In the genomic region with DNA sequence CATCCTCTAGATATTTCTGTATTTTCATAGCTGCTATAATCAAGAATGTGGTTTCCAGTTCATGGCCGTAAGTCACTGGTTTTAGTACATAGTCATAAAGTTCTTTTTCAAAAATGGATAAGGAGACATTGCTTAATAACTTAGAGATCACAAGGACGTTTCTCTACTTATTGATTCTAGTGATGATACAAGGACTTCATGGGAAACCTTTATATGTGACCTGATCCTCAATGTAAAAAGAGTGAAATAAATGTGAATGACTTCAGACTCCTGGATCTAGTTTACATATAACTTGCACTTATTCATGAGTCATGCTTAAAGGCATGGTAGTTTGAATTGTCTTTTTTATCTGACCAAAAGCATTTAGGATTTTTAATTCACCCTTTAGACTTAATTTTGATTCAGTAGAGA, we compare ENCODE assay signal across 20 cellular contexts. TPM values are rescaled to one million over a fixed set of nuclear protein-coding genes. Genes with fewer than 3 reads are reported as not detected.
DNase-seq lines count a peak whose midpoint lies in the region; ATAC-seq, FAIRE-seq and TF ChIP-seq lines count a peak whose summit lies in the region.
"Had no signal": no experiment of that assay in that cellular context is flagged by ENCODE, and none has a peak within 500 bp of the region (broad histone marks: within the 10 kb centered on the region; RNA-seq: fewer than 3 reads in every experiment).

No MANE protein-coding gene starts in this region.

- TF ChIP-seq POLR2A in A549 (IDR thresholded peaks at IDR 0.05; ENCODE audit: low read length) (no peak), K562 (conservative IDR thresholded peaks at IDR 0.05) (no peak)

- intact Hi-C loops in K562 (cut with micrococcal nuclease): no loop called here

- H3K4me3 ChIP-seq in A549 (no peak overlapping the region), Karpas-422 (ENCODE audit: low read length) (no peak overlapping the region), K562 (no peak overlapping the region)
- H3K4me3 ChIP-seq: cardiac muscle cell, tibial nerve had no signal

- no TSS peak for BruUV-seq in K562 (replicated peaks; lab: Mats Ljungman, UMichigan)

- no peak for TF ChIP-seq CTCF in A549 (IDR thresholded peaks at IDR 0.05)
- no peak for TF ChIP-seq CTCF in K562 (IDR thresholded peaks at IDR 0.05 in 2 of 3, conservative IDR thresholded peaks at IDR 0.05 in 1 of 3; ENCODE audit: insufficient read depth in 2 of 3, low read depth in 1 of 3, low read length in 3 of 3)

- DNase-seq in A549 (ENCODE audit: low read depth in 1 of 2, low spot score in 1 of 2) (no peak), Karpas-422 (no peak), K562 (ENCODE audit: extremely low read depth in 1 of 4, low spot score in 3 of 4) (no peak), foreskin melanocyte (peak; percentile 38), DMS 273 (lab: John Stamatoyannopoulos, UW; ENCODE audit: unreplicated experiment) (no peak), SKM-1 treated with dmso at 0.1 percent for 144 hours (lab: John Stamatoyannopoulos, UW; ENCODE audit: unreplicated experiment) (no peak)
- no peak for DNase-seq in stimulated activated CD4-positive, alpha-beta T cell treated with anti-CD3 and anti-CD28 coated beads, Interleukin-2, amount 100 ng/mL, for 48 hours
- DNase-seq in activated CD4-positive, CD25-positive, alpha-beta regulatory T cell treated with anti-CD3 and anti-CD28 coated beads, Interleukin-2, amount 50 U/mL, for 72 hours: no peak
- DNase-seq: activated CD8-positive, alpha-beta T cell treated with anti-CD3 and anti-CD28 coated beads, Interleukin-2, amount 10 ng/mL, durations not matched to agents 7 days and 5 days; activated naive CD8-positive, alpha-beta T cell treated with anti-CD3 and anti-CD28 coated beads, Interleukin-2, amount 10 ng/mL, durations not matched to agents 7 days and 5 days; C1 segment of cervical spinal cord; DMS153; NCI-H1930; NCI-H446; Right ventricle myocardium superior; stimulated activated naive B cell treated with anti-CD40 and anti-IgM and Interleukin-4, amounts not matched to agents 10 μg/mL and 1 μg/mL and 100 μg/mL, for 72 hours; T-helper 17 cell had no signal

- H3K9me1 ChIP-seq in K562 (ENCODE audit: control insufficient read depth, insufficient read depth, low read length): no peaks in the 10 kb centered on the region

- H3K36me3 ChIP-seq in Karpas-422 (ENCODE audit: insufficient read depth, low read length): peaks cover 4% of the 10 kb centered on the region; the same call in 1 of the 2 replicates
- peaks cover 60% of the 10 kb centered on the region; the same call in 2 of the 3 replicates for H3K36me3 ChIP-seq in K562 (ENCODE audit: control insufficient read depth, insufficient read depth, low read length)
- H3K36me3 ChIP-seq: cardiac muscle cell had no signal

- no peak for TF ChIP-seq RAD21 in A549 (conservative IDR thresholded peaks at IDR 0.05 in 1 of 2, IDR thresholded peaks at IDR 0.05 in 1 of 2)
- TF ChIP-seq RAD21 in K562 (CRISPR knock-in tag; conservative IDR thresholded peaks at IDR 0.05 in 1 of 2, IDR thresholded peaks at IDR 0.05 in 1 of 2): no peak

- in situ Hi-C loops in K562 (cut with MboI): no loop called here

- H3K79me2 ChIP-seq in Karpas-422 (ENCODE audit: low read length) (peaks cover 94% of the 10 kb centered on the region), K562 (ENCODE audit: control insufficient read depth, insufficient read depth, low read length) (peaks cover 97% of the 10 kb centered on the region)

- FAIRE-seq in A549 (lab: Jason Lieb, UNC) (peak; percentile 80), K562 (lab: Jason Lieb, UNC) (no peak)
- FAIRE-seq: A204.1 had no signal

- H3K4me2 ChIP-seq in A549: no peak overlapping the region
- no peak overlapping the region for H3K4me2 ChIP-seq in Karpas-422 (ENCODE audit: low read depth, low read length, poor library complexity, severe bottlenecking)
- H3K4me2 ChIP-seq in K562 (ENCODE audit: insufficient read depth, low read length): no peak overlapping the region

- TF ChIP-seq EP300 in A549 (IDR thresholded peaks at IDR 0.05): no peak
- no peak for TF ChIP-seq EP300 in K562 (IDR thresholded peaks at IDR 0.05; ENCODE audit: low read length)

- no peaks in the 10 kb centered on the region for H3K27me3 ChIP-seq in Karpas-422 (ENCODE audit: low read length)
- H3K27me3 ChIP-seq in K562 (ENCODE audit: control insufficient read depth in 2 of 2, insufficient read depth in 2 of 2, low read length in 2 of 2): no peaks in the 10 kb centered on the region
- H3K27me3 ChIP-seq: cardiac muscle cell, tibial nerve had no signal

- CTCF ChIA-PET in A549 (lab: Yijun Ruan, JAX) (interaction anchor here (1.0 kb wide), 1 partner anchor 34 kb away, joined by 3 read pairs; no protein-coding TSS in a partner anchor), K562 (lab: Yijun Ruan, JAX; ENCODE audit: low intra/inter-chr PET ratio) (no interaction called here)

- no peaks in the 10 kb centered on the region for H3K9me2 ChIP-seq in Karpas-422 (replicated peaks; ENCODE audit: insufficient read depth, low read length)

- H3K27ac ChIP-seq in A549 (no peak overlapping the region), Karpas-422 (ENCODE audit: low read length) (peak overlapping the region; percentile 2; the same call in 1 of the 2 replicates), K562 (ENCODE audit: extremely low read depth, low read depth, low read length) (no peak overlapping the region)
- H3K27ac ChIP-seq: cardiac muscle cell, tibial nerve had no signal

- 68% methylated on average over 2 of the region's 2 CpGs for WGBS in A549 (ENCODE audit: missing lambda C conversion rate)
- 56% methylated on average over 2 of the region's 2 CpGs for WGBS in K562 (ENCODE audit: insufficient coverage, low coverage, missing lambda C conversion rate)

- POLR2A ChIA-PET in A549 (lab: Yijun Ruan, JAX) (no interaction called here), K562 (lab: Yijun Ruan, JAX) (interaction anchor here (1.5 to 2.6 kb wide), 2 partner anchors 10 to 11 kb away, joined by 4 to 14 read pairs; no protein-coding TSS in a partner anchor)

- H3K9me3 ChIP-seq in A549 (no peaks in the 10 kb centered on the region), Karpas-422 (ENCODE audit: low read length) (no peaks in the 10 kb centered on the region), K562 (replicated peaks; ENCODE audit: control insufficient read depth, insufficient read depth, low read depth, low read length) (no peaks in the 10 kb centered on the region)
- H3K9me3 ChIP-seq: tibial nerve had no signal

- H2AFZ ChIP-seq in Karpas-422 (ENCODE audit: low read length) (no peak overlapping the region), K562 (ENCODE audit: low read depth, low read length) (no peak overlapping the region)

- peaks cover 37% of the 10 kb centered on the region for H3K4me1 ChIP-seq in A549
- peaks cover 6% of the 10 kb centered on the region for H3K4me1 ChIP-seq in Karpas-422 (ENCODE audit: low read length)
- peaks cover 4 to 15% of the 10 kb centered on the region in 2 experiments; a peak in 4 of 5 replicates for H3K4me1 ChIP-seq in K562 (replicated peaks in 1 of 2; ENCODE audit: control insufficient read depth in 2 of 2, insufficient read depth in 2 of 2, low read length in 2 of 2)

- no peaks in the 10 kb centered on the region for H4K20me1 ChIP-seq in Karpas-422 (ENCODE audit: insufficient read depth, low read depth, low read length)
- H4K20me1 ChIP-seq in K562 (replicated peaks; ENCODE audit: control insufficient read depth, insufficient read depth, low read length): no peaks in the 10 kb centered on the region

- no peak for ATAC-seq in A549
- no peak for ATAC-seq in K562
- ATAC-seq: activated CD8-positive, alpha-beta T cell treated with anti-CD3 and anti-CD28 coated beads, Interleukin-2, amount 10 ng/mL, durations not matched to agents 7 days and 5 days; stimulated activated naive B cell treated with anti-CD40 and anti-IgM and Interleukin-4, amounts not matched to agents 10 μg/mL and 1 μg/mL and 100 μg/mL, for 72 hours; T-helper 17 cell had no signal

- H3K9ac ChIP-seq in Karpas-422 (ENCODE audit: low read length) (no peak overlapping the region), K562 (ENCODE audit: insufficient read depth in 1 of 2, low read depth in 2 of 2, low read length in 2 of 2) (no peak overlapping the region)

TF ChIP-seq in K562, 482 proteins besides CTCF, POLR2A, EP300 and RAD21 (continues in another document):
- no peak for TF ChIP-seq ARHGAP35 (IDR thresholded peaks at IDR 0.05; ENCODE audit: partially characterized antibody)
- TF ChIP-seq CBX8 (IDR thresholded peaks at IDR 0.05; ENCODE audit: borderline replicate concordance, extremely low read depth, low read depth, low read length, poor library complexity, severe bottlenecking): no peak
- TF ChIP-seq SRSF9 (IDR thresholded peaks at IDR 0.05; ENCODE audit: borderline replicate concordance, low read depth, low read length): no peak
- no peak for TF ChIP-seq POU5F1 (IDR thresholded peaks at IDR 0.05; ENCODE audit: borderline replicate concordance, low read depth, low read length, partially characterized antibody)
- TF ChIP-seq HNRNPH1 (optimal IDR thresholded peaks at IDR 0.05; ENCODE audit: low read depth, low read length): no peak

RNA-seq across cellular contexts. Expression of a gene that starts 35.2 kb away (rescaled TPM):
- polyA plus RNA-seq in A549 (2011; rRNA removed): 13.8 and 13.9 TPM in 2 replicates
- polyA plus RNA-seq in A549 (2012; cell fraction: cytosol; rRNA removed): 3.2 and 4.0 TPM in 2 replicates
- 5.5 and 7.9 TPM in 2 replicates for polyA plus RNA-seq in A549 (2012; cell fraction: nucleus; rRNA removed)
- 8.8 to 11.1 TPM (median 10.1 TPM) in 3 replicates for polyA plus RNA-seq in A549 (2017; fragmentation: RNase III; extraction: RNeasy Plus Mini Kit Qiagen cat#74134 plus additional on column Dnase treatment)
- 27.4 and 34.4 TPM in 2 replicates for polyA minus RNA-seq in A549 (2011; rRNA and poly(A)+ RNA removed)
- 8.7 and 44.4 TPM in 2 replicates for total RNA-seq in Karpas-422 (2014; rRNA removed; shearing (Covaris generic); ENCODE audit: low replicate concordance)
- total RNA-seq in K562 (2011; cell fraction: chromatin; rRNA removed; ENCODE audit: low replicate concordance): 46.2 and 128 TPM in 2 replicates
- 25.0 and 35.4 TPM in 2 replicates for total RNA-seq in K562 (2011; cell fraction: nucleolus; rRNA removed)
- total RNA-seq in K562 (2011; cell fraction: nucleoplasm; rRNA removed): 54.4 and 79.5 TPM in 2 replicates
- 5.5 and 6.3 TPM in 2 replicates for total RNA-seq in K562 (2014; rRNA removed)
- total RNA-seq in K562 (2014; rRNA removed; fragmentation: Illumina TruSeq; extraction: Trizol): 19.3 and 20.4 TPM in 2 replicates
- total RNA-seq in K562 (2015; rRNA removed; fragmentation: Illumina TruSeq; extraction: Trizol): 12.9 and 16.3 TPM in 2 replicates
- total RNA-seq in K562 (2021): 28.1 and 31.3 TPM in 2 replicates
- polyA plus RNA-seq in K562 (2011; rRNA removed): 17.8 and 18.4 TPM in 2 replicates
- 5.1 and 7.1 TPM in 2 replicates for polyA plus RNA-seq in K562 (2011; cell fraction: cytosol; rRNA removed)
- 25.0 and 33.7 TPM in 2 replicates for polyA plus RNA-seq in K562 (2011; cell fraction: nucleus; rRNA removed)
- 13.5 and 19.8 TPM in 2 replicates for polyA plus RNA-seq in K562 (2012)
- 24.6 and 29.3 TPM in 2 replicates for polyA plus RNA-seq in K562 (2014; fragmentation: Illumina TruSeq; extraction: Trizol)
- 10 to 100 TPM; 21.7 to 44.0 TPM for polyA plus RNA-seq in K562 (2014; fragmentation: Nextera tagmentation; extraction: Ambion mirVana)
- polyA plus RNA-seq in K562 (2014; rRNA removed): 11.4 and 14.1 TPM in 2 replicates
- polyA minus RNA-seq in K562 (2011; rRNA and poly(A)+ RNA removed): 44.1 and 49.7 TPM in 2 replicates
- 18.9 and 26.2 TPM in 2 replicates for polyA minus RNA-seq in K562 (2011; cell fraction: cytosol; rRNA and poly(A)+ RNA removed)
- polyA minus RNA-seq in K562 (2011; cell fraction: nucleus; rRNA and poly(A)+ RNA removed): 51.2 and 64.6 TPM in 2 replicates
